15 cellular contexts compared by ENCODE assay signal in genomic region chr3:183542355-183542754, GRCh38. TPM values are rescaled to one million over a fixed set of nuclear protein-coding genes. Genes with fewer than 3 reads are reported as not detected.
DNase-seq lines count a peak whose midpoint lies in the region; ATAC-seq and TF ChIP-seq lines count a peak whose summit lies in the region.
"Had no signal": no experiment of that assay in that cellular context is flagged by ENCODE, and none has a peak within 500 bp of the region (broad histone marks: within the 10 kb centered on the region; RNA-seq: fewer than 3 reads in every experiment).

No MANE protein-coding gene starts in this region.

- TF ChIP-seq CTCF in CD14-positive monocyte (IDR thresholded peaks at IDR 0.05) (no peak), DOHH2 (IDR thresholded peaks at IDR 0.05; ENCODE audit: low read depth, low read length, poor library complexity, severe bottlenecking) (no peak)

- ATAC-seq in GM21786 (IDR thresholded peaks at IDR 0.05; ENCODE audit: unreplicated experiment): no peak
- ATAC-seq in GM19324 (IDR thresholded peaks at IDR 0.05; ENCODE audit: low FRiP score, unreplicated experiment): no peak
- no peak for ATAC-seq in HG02610 (IDR thresholded peaks at IDR 0.05; ENCODE audit: unreplicated experiment)

- H3K27me3 Mint-ChIP-seq in CD14-positive monocyte (ENCODE audit: low read depth in 3 of 3): peaks cover 0 to 2% (median 0%) of the 10 kb centered on the region in 3 donors
- H3K27me3 Mint-ChIP-seq in activated CD4-positive, alpha-beta memory T cell treated with anti-CD3 and anti-CD28 coated beads for 36 hours: no peaks in the 10 kb centered on the region
- H3K27me3 Mint-ChIP-seq in immature natural killer cell (ENCODE audit: low read depth in 3 of 3): peaks cover 0 to 7% (median 4%) of the 10 kb centered on the region in 3 donors

- peak overlapping the region; percentile 80 for H3K27ac ChIP-seq in DOHH2 (ENCODE audit: low read depth, low read length)
- H3K27ac ChIP-seq: PC-9 had no signal

- H3K9me2 ChIP-seq in DOHH2 (replicated peaks; ENCODE audit: control insufficient read depth, low read length): no peaks in the 10 kb centered on the region

- peaks cover 96% of the 10 kb centered on the region for H3K36me3 ChIP-seq in DOHH2 (ENCODE audit: control insufficient read depth, low read length)
- H3K36me3 ChIP-seq: transverse colon had no signal

- peaks cover 42% of the 10 kb centered on the region for H3F3A ChIP-seq in DOHH2 (ENCODE audit: control insufficient read depth, insufficient read depth)

- H3K4me1 Mint-ChIP-seq in CD14-positive monocyte (peaks cover 84% of the 10 kb centered on the region), immature natural killer cell (peaks cover 50 to 52% of the 10 kb centered on the region in 2 donors)
- peaks cover 80% of the 10 kb centered on the region for H3K4me1 Mint-ChIP-seq in activated CD4-positive, alpha-beta memory T cell treated with anti-CD3 and anti-CD28 coated beads for 36 hours (ENCODE audit: low read depth)

- H3K9me3 Mint-ChIP-seq in CD14-positive monocyte (peaks cover 0 to 2% (median 0%) of the 10 kb centered on the region in 7 donors), immature natural killer cell (no peaks in the 10 kb centered on the region)
- no peaks in the 10 kb centered on the region for H3K9me3 Mint-ChIP-seq in activated CD4-positive, alpha-beta memory T cell treated with anti-CD3 and anti-CD28 coated beads for 36 hours

- peak overlapping the region; percentile 84 for H3K4me2 ChIP-seq in DOHH2 (ENCODE audit: low read length)
- H3K4me2 ChIP-seq: PC-9 had no signal

- H3K4me1 ChIP-seq in DOHH2 (ENCODE audit: control insufficient read depth, low read length): peaks cover 100% of the 10 kb centered on the region

- peaks cover 100% of the 10 kb centered on the region for H3K79me2 ChIP-seq in DOHH2 (ENCODE audit: control insufficient read depth, low read length)

- intact Hi-C loops in CD14-positive monocyte (cut with micrococcal nuclease): no loop called here
- intact Hi-C loops in activated CD4-positive, alpha-beta memory T cell treated with anti-CD3 and anti-CD28 coated beads for 36 hours (cut with micrococcal nuclease): no loop called here

- CTCF ChIA-PET in activated CD4-positive, alpha-beta memory T cell treated with anti-CD3 and anti-CD28 coated beads for 36 hours (lab: Charles Lee): interaction anchor here (0.9 kb wide), 1 partner anchor 225 kb away, joined by 3 read pairs; no protein-coding TSS in a partner anchor

- no peaks in the 10 kb centered on the region for H3K27me3 ChIP-seq in DOHH2 (ENCODE audit: control insufficient read depth, low read length)
- H3K27me3 ChIP-seq: transverse colon had no signal

- peak overlapping the region; percentile 48 for H3K4me3 ChIP-seq in DOHH2 (ENCODE audit: low read length)
- H3K4me3 ChIP-seq: PC-9, transverse colon had no signal

- peak overlapping the region in 1 of 2 donors; percentile 68 for H3K4me3 Mint-ChIP-seq in CD14-positive monocyte
- H3K4me3 Mint-ChIP-seq in activated CD4-positive, alpha-beta memory T cell treated with anti-CD3 and anti-CD28 coated beads for 36 hours: no peak overlapping the region
- peak overlapping the region; percentile 36 to 80 (median 68) for H3K4me3 Mint-ChIP-seq in immature natural killer cell

- H3K36me3 Mint-ChIP-seq in CD14-positive monocyte (peaks cover 14 to 18% of the 10 kb centered on the region in 2 donors), immature natural killer cell (peaks cover 0 to 6% (median 0%) of the 10 kb centered on the region in 3 donors)
- H3K36me3 Mint-ChIP-seq in activated CD4-positive, alpha-beta memory T cell treated with anti-CD3 and anti-CD28 coated beads for 36 hours: peaks cover 21% of the 10 kb centered on the region

- no peak for DNase-seq in CD14-positive monocyte (ENCODE audit: low spot score)
- DNase-seq in activated CD4-positive, alpha-beta memory T cell treated with anti-CD3 and anti-CD28 coated beads for 36 hours: no peak
- no peak for DNase-seq in immature natural killer cell
- no peak for DNase-seq in NCI-H2107 treated with DMSO at 0.1 percent for 48 hours (lab: John Stamatoyannopoulos, UW; ENCODE audit: unreplicated experiment)
- DNase-seq: AML-193, dermis blood vessel endothelial cell, NCI-H2081 treated with DMSO at 0.1 percent for 48 hours, NCI-H526 treated with DMSO at 0.1 percent for 48 hours, PC-9, transverse colon had no signal

- peaks cover 29% of the 10 kb centered on the region for H4K20me1 ChIP-seq in DOHH2 (ENCODE audit: control insufficient read depth, insufficient read depth, low read depth, low read length)

- peak overlapping the region in 6 of 7 donors; percentile 77 to 100 (median 94) for H3K27ac Mint-ChIP-seq in CD14-positive monocyte
- H3K27ac Mint-ChIP-seq in activated CD4-positive, alpha-beta memory T cell treated with anti-CD3 and anti-CD28 coated beads for 36 hours: peak overlapping the region; percentile 30
- H3K27ac Mint-ChIP-seq in immature natural killer cell: peak overlapping the region; percentile 9 to 83 (median 45)

- POLR2A ChIA-PET in activated CD4-positive, alpha-beta memory T cell treated with anti-CD3 and anti-CD28 coated beads for 36 hours (lab: Charles Lee): interaction anchor here (1.5 kb wide), 1 partner anchor 10 kb away, joined by 7 read pairs; no protein-coding TSS in a partner anchor

- no peaks in the 10 kb centered on the region for H3K9me3 ChIP-seq in DOHH2 (ENCODE audit: control insufficient read depth, insufficient read depth, low read length)
- H3K9me3 ChIP-seq: transverse colon had no signal

RNA-seq across cellular contexts. Expression of gene KLHL6, which starts 13.2 kb away (rescaled TPM):
- polyA plus RNA-seq in CD14-positive monocyte (10 to 100 TPM in 1 of 2 donors, 1 to 10 TPM in 1; 5.7 to 10.6 TPM), immature natural killer cell (1 to 10 TPM; 2.2 to 6.1 (median 3.9) TPM)
- 10 to 100 TPM; 63.5 to 65.2 TPM for total RNA-seq in activated CD4-positive, alpha-beta memory T cell treated with anti-CD3 and anti-CD28 coated beads for 36 hours
- total RNA-seq: myocyte had no signal

Comparison
In these comparisons a context has a peak if more than half of its experiments do, and no peak if none do; other contexts are left out.
1. H3K27ac Mint-ChIP-seq: peak in every context shown above with its lines; median percentile 94 in CD14-positive monocyte; 45 in immature natural killer cell; 30 in activated CD4-positive, alpha-beta memory T cell treated with anti-CD3 and anti-CD28 coated beads for 36 hours.